ENCODE assay signal across 19 cellular contexts in the genomic region with DNA sequence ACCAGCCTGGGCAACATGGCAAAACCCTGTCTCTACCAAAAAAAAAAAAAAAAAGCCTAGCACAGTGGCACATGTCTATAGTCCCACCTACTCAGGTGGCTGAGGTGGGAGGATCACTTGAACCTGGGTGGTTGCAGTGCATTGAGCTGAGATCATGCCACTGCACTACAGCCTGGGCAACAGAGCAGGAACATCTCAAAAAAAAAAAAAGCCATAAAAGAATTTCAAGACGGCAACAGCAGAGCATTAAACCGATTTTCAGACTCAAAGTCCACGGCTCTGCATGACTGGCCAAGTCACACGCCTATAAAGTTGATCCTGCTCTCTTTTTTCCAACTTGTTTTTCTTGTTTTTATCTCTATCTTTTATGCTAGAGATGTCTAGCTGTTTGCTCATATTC. TPM values are rescaled to one million over a fixed set of nuclear protein-coding genes. Genes with fewer than 3 reads are reported as not detected.
DNase-seq lines count a peak whose midpoint lies in the region; ATAC-seq and TF ChIP-seq lines count a peak whose summit lies in the region.
"Had no signal": no experiment of that assay in that cellular context is flagged by ENCODE, and none has a peak within 500 bp of the region (broad histone marks: within the 10 kb centered on the region; RNA-seq: fewer than 3 reads in every experiment).

No MANE protein-coding gene starts in this region.

- H3K27ac Mint-ChIP-seq in nephron progenitor cell: peak overlapping the region; percentile 94
- H3K27ac Mint-ChIP-seq in naive thymus-derived CD4-positive, alpha-beta T cell: peak overlapping the region in 1 of 9 donors; percentile 12
- H3K27ac Mint-ChIP-seq: activated naive CD8-positive, alpha-beta T cell; memory B cell had no signal

- no peaks in the 10 kb centered on the region for H3K27me3 ChIP-seq in kidney epithelial cell (ENCODE audit: control insufficient read depth, insufficient read depth, low read length)
- no peaks in the 10 kb centered on the region for H3K27me3 ChIP-seq in naive thymus-derived CD4-positive, alpha-beta T cell (ENCODE audit: control insufficient read depth in 2 of 2, insufficient read depth in 2 of 2, low read length in 2 of 2)
- H3K27me3 ChIP-seq: BLaER1 treated with 17β-estradiol and CSF1 and Interleukin-3, amounts not matched to agents 10 nM and 100 nM; heart left ventricle; uterus had no signal

- ATAC-seq in naive thymus-derived CD4-positive, alpha-beta T cell: no peak
- no peak for ATAC-seq in HG02885 (IDR thresholded peaks at IDR 0.05; ENCODE audit: poor library complexity, unreplicated experiment)

- DNase-seq in NCI-H526 treated with DMSO at 0.1 percent for 48 hours (lab: John Stamatoyannopoulos, UW) (peak; percentile 38), kidney epithelial cell (ENCODE audit: low read depth) (peak; percentile 14), nephron progenitor cell (no peak), DMS153 (lab: John Stamatoyannopoulos, UW) (no peak), ecto neural progenitor cell (ENCODE audit: low spot score) (no peak)
- no peak for DNase-seq in naive thymus-derived CD4-positive, alpha-beta T cell
- DNase-seq: activated CD4-positive, alpha-beta T cell treated with anti-CD3 and anti-CD28 coated beads for 48 hours; heart left ventricle; MM.1S; NCI-H1694; NCI-H2171 treated with DMSO at 0.1 percent for 48 hours; SHP77; uterus had no signal

- CTCF ChIA-PET in naive thymus-derived CD4-positive, alpha-beta T cell (lab: Charles Lee): no interaction called here

- H3K9me3 ChIP-seq in naive thymus-derived CD4-positive, alpha-beta T cell (ENCODE audit: control insufficient read depth in 2 of 3, low read length in 3 of 3): peaks cover 0 to 16% (median 0%) of the 10 kb centered on the region in 3 experiments

- peaks cover 74% of the 10 kb centered on the region for H3K36me3 Mint-ChIP-seq in nephron progenitor cell (ENCODE audit: low read depth)
- peaks cover 9 to 55% (median 39%) of the 10 kb centered on the region in 5 donors for H3K36me3 Mint-ChIP-seq in naive thymus-derived CD4-positive, alpha-beta T cell

- POLR2A ChIA-PET in naive thymus-derived CD4-positive, alpha-beta T cell (lab: Charles Lee): no interaction called here

- no peak overlapping the region for H3K4me3 Mint-ChIP-seq in nephron progenitor cell
- H3K4me3 Mint-ChIP-seq in naive thymus-derived CD4-positive, alpha-beta T cell: no peak overlapping the region
- H3K4me3 Mint-ChIP-seq: activated naive CD8-positive, alpha-beta T cell; memory B cell had no signal

- peak overlapping the region; percentile 46 for H3K27ac ChIP-seq in 22Rv1
- no peak overlapping the region for H3K27ac ChIP-seq in naive thymus-derived CD4-positive, alpha-beta T cell (ENCODE audit: low read depth, low read length)
- H3K27ac ChIP-seq: BLaER1 treated with 17β-estradiol and CSF1 and Interleukin-3, amounts not matched to agents 10 nM and 100 nM; uterus had no signal

- no peak overlapping the region for H3K4me3 ChIP-seq in kidney epithelial cell (ENCODE audit: low read depth, low read length)
- H3K4me3 ChIP-seq in naive thymus-derived CD4-positive, alpha-beta T cell (ENCODE audit: low read length): no peak overlapping the region
- H3K4me3 ChIP-seq: BLaER1 treated with 17β-estradiol and CSF1 and Interleukin-3, amounts not matched to agents 10 nM and 100 nM; heart left ventricle; uterus had no signal

- H3K9me3 Mint-ChIP-seq in nephron progenitor cell: peaks cover 42% of the 10 kb centered on the region
- peaks cover 3 to 22% (median 10%) of the 10 kb centered on the region in 11 donors for H3K9me3 Mint-ChIP-seq in naive thymus-derived CD4-positive, alpha-beta T cell

- no peaks in the 10 kb centered on the region for H3K4me1 ChIP-seq in naive thymus-derived CD4-positive, alpha-beta T cell (ENCODE audit: control insufficient read depth in 2 of 2, insufficient read depth in 2 of 2, low read length in 2 of 2)
- H3K4me1 ChIP-seq: BLaER1 treated with 17β-estradiol and CSF1 and Interleukin-3, amounts not matched to agents 10 nM and 100 nM; uterus had no signal

- intact Hi-C loops in naive thymus-derived CD4-positive, alpha-beta T cell (cut with micrococcal nuclease): no loop called here

- peaks cover 10% of the 10 kb centered on the region for H3K4me1 Mint-ChIP-seq in nephron progenitor cell
- peaks cover 0 to 19% (median 6%) of the 10 kb centered on the region in 7 donors for H3K4me1 Mint-ChIP-seq in naive thymus-derived CD4-positive, alpha-beta T cell

- H3K27me3 Mint-ChIP-seq in nephron progenitor cell (ENCODE audit: low read depth, poor library complexity): no peaks in the 10 kb centered on the region
- H3K27me3 Mint-ChIP-seq in naive thymus-derived CD4-positive, alpha-beta T cell: no peaks in the 10 kb centered on the region
- H3K27me3 Mint-ChIP-seq: activated naive CD8-positive, alpha-beta T cell; IgD-negative memory B cell; memory B cell had no signal

- H3K36me3 ChIP-seq in kidney epithelial cell (ENCODE audit: control insufficient read depth, insufficient read depth, low read length): no peaks in the 10 kb centered on the region
- H3K36me3 ChIP-seq in naive thymus-derived CD4-positive, alpha-beta T cell (ENCODE audit: control insufficient read depth in 2 of 3, insufficient read depth in 3 of 3, low read length in 3 of 3): peaks cover 0 to 11% (median 0%) of the 10 kb centered on the region in 3 experiments
- H3K36me3 ChIP-seq: uterus had no signal

- TF ChIP-seq CTCF in 22Rv1 (IDR thresholded peaks at IDR 0.05) (no peak), kidney epithelial cell (IDR thresholded peaks at IDR 0.05; ENCODE audit: insufficient read depth, low read length, poor library complexity, severe bottlenecking) (no peak), nephron progenitor cell (IDR thresholded peaks at IDR 0.05) (no peak)

RNA-seq across cellular contexts. Expression of a gene that starts 45.3 kb away (rescaled TPM):
- 16.6 and 18.4 TPM in 2 replicates for total RNA-seq in kidney epithelial cell
- 10 to 100 TPM; 22.0 to 27.3 (median 25.8) TPM for total RNA-seq in naive thymus-derived CD4-positive, alpha-beta T cell
- 10 to 100 TPM; 25.4 to 42.1 TPM for polyA plus RNA-seq in naive thymus-derived CD4-positive, alpha-beta T cell

Comparison
In these comparisons a context has a peak if more than half of its experiments do, and no peak if none do; other contexts are left out.
1. DNase-seq: peak in NCI-H526 treated with DMSO at 0.1 percent for 48 hours (single experiment) and kidney epithelial cell (single experiment); none in nephron progenitor cell (single experiment), DMS153 (single experiment), naive thymus-derived CD4-positive, alpha-beta T cell (0 of 9) and ecto neural progenitor cell (single experiment).